ENCODE assay signal across 27 cellular contexts in genomic region chr6:170250451-170250850, GRCh38. TPM values are rescaled to one million over a fixed set of nuclear protein-coding genes. Genes with fewer than 3 reads are reported as not detected.
DNase-seq lines count a peak whose midpoint lies in the region; ATAC-seq, FAIRE-seq and TF ChIP-seq lines count a peak whose summit lies in the region.
"Had no signal": no experiment of that assay in that cellular context is flagged by ENCODE, and none has a peak within 500 bp of the region (broad histone marks: within the 10 kb centered on the region; RNA-seq: fewer than 3 reads in every experiment).

No MANE protein-coding gene starts in this region.

- no peak for TF ChIP-seq POLR2A in NB4 (IDR thresholded peaks at IDR 0.05; ENCODE audit: extremely low read depth, insufficient read length)

- no peak for FAIRE-seq in kidney (lab: Jason Lieb, UNC)
- FAIRE-seq: A204.1, D721Med, GM18507, RCC 7860 had no signal

- H3K36me3 ChIP-seq in kidney (ENCODE audit: control insufficient read depth in 1 of 2, insufficient read depth in 2 of 2, low read length in 2 of 2) (no peaks in the 10 kb centered on the region), tibial artery (no peaks in the 10 kb centered on the region)
- H3K36me3 ChIP-seq: BLaER1 had no signal

- intact Hi-C loops in kidney (cut with DNase I) (no loop called here), posterior vena cava (cut with DNase I) (loop anchor here in 1 of 2 donors (10.0 kb wide), 1 partner anchor 1476 kb away; no protein-coding TSS in a partner anchor), tibial artery (cut with DNase I; ENCODE audit: low total_unique reads) (no loop called here)
- intact Hi-C loops in activated CD4-positive, alpha-beta T cell treated with anti-CD3 and anti-CD28 coated beads for 36 hours (cut with DNase I, micrococcal nuclease), result no loop called here

- DNase-seq in Daoy (ENCODE audit: low read depth) (peak; percentile 62), NB4 (ENCODE audit: low read depth) (peak; percentile 77), kidney (peak; percentile 15), posterior vena cava (ENCODE audit: low spot score) (peak; percentile 36), tibial artery (no peak), C1 segment of cervical spinal cord (lab: John Stamatoyannopoulos, UW) (no peak)
- no peak for DNase-seq in activated naive CD4-positive, alpha-beta T cell treated with anti-CD3 and anti-CD28 coated beads, Interleukin-2, amount 10 ng/mL, durations not matched to agents 7 days and 5 days
- no peak for DNase-seq in activated CD4-positive, alpha-beta T cell treated with anti-CD3 and anti-CD28 coated beads for 36 hours
- DNase-seq: CD4-positive, alpha-beta T cell; GM23248; H7; IMR-90; KG1; MM.1S; NCI-H1092; NCI-H1436; NCI-H187; NCI-H2081 treated with DMSO at 0.1 percent for 48 hours; NCI-H2171; NCI-H345; NCI-H510A treated with DMSO at 0.1 percent for 48 hours had no signal

- CTCF ChIA-PET in activated naive CD4-positive, alpha-beta T cell treated with anti-CD3 and anti-CD28 coated beads, Interleukin-2, amount 10 ng/mL, durations not matched to agents 7 days and 5 days (lab: Charles Lee), result no interaction called here
- CTCF ChIA-PET in activated CD4-positive, alpha-beta T cell treated with anti-CD3 and anti-CD28 coated beads for 36 hours (lab: Charles Lee), result no interaction called here

- POLR2A ChIA-PET in activated CD4-positive, alpha-beta T cell treated with anti-CD3 and anti-CD28 coated beads for 36 hours (lab: Charles Lee), result no interaction called here

- H3K27me3 Mint-ChIP-seq in activated naive CD4-positive, alpha-beta T cell treated with anti-CD3 and anti-CD28 coated beads, Interleukin-2, amount 10 ng/mL, durations not matched to agents 7 days and 5 days, result no peaks in the 10 kb centered on the region
- peaks cover 4% of the 10 kb centered on the region for H3K27me3 Mint-ChIP-seq in activated CD4-positive, alpha-beta T cell treated with anti-CD3 and anti-CD28 coated beads for 36 hours
- H3K27me3 Mint-ChIP-seq: CD4-positive, alpha-beta T cell had no signal

- H3K9me3 Mint-ChIP-seq in activated naive CD4-positive, alpha-beta T cell treated with anti-CD3 and anti-CD28 coated beads, Interleukin-2, amount 10 ng/mL, durations not matched to agents 7 days and 5 days, result no peaks in the 10 kb centered on the region
- no peaks in the 10 kb centered on the region for H3K9me3 Mint-ChIP-seq in activated CD4-positive, alpha-beta T cell treated with anti-CD3 and anti-CD28 coated beads for 36 hours (ENCODE audit: low read depth)
- H3K9me3 Mint-ChIP-seq: CD4-positive, alpha-beta T cell had no signal

- no peaks in the 10 kb centered on the region for H3K9me3 ChIP-seq in kidney (ENCODE audit: control insufficient read depth in 1 of 2, low read length in 2 of 2)
- H3K9me3 ChIP-seq in tibial artery, result no peaks in the 10 kb centered on the region
- H3K9me3 ChIP-seq: BLaER1 had no signal

- H3K27ac Mint-ChIP-seq in activated naive CD4-positive, alpha-beta T cell treated with anti-CD3 and anti-CD28 coated beads, Interleukin-2, amount 10 ng/mL, durations not matched to agents 7 days and 5 days, result no peak overlapping the region
- no peak overlapping the region for H3K27ac Mint-ChIP-seq in activated CD4-positive, alpha-beta T cell treated with anti-CD3 and anti-CD28 coated beads for 36 hours
- H3K27ac Mint-ChIP-seq: CD4-positive, alpha-beta T cell had no signal

- H3K27ac ChIP-seq in kidney (ENCODE audit: low read depth in 2 of 2, low read length in 2 of 2) (no peak overlapping the region), tibial artery (no peak overlapping the region)
- H3K27ac ChIP-seq: BLaER1, GM23248 had no signal

- TF ChIP-seq CTCF in NB4 (IDR thresholded peaks at IDR 0.05; ENCODE audit: low read depth, low read length), result no peak
- TF ChIP-seq CTCF in kidney (IDR thresholded peaks at IDR 0.05; ENCODE audit: borderline replicate concordance, extremely low read depth, insufficient read depth), result no peak
- TF ChIP-seq CTCF in tibial artery (IDR thresholded peaks at IDR 0.05), result no peak

- peaks cover 0 to 52% of the 10 kb centered on the region in 2 donors for H3K27me3 ChIP-seq in tibial artery
- H3K27me3 ChIP-seq: BLaER1 had no signal

- ATAC-seq in activated CD4-positive, alpha-beta T cell treated with anti-CD3 and anti-CD28 coated beads for 36 hours, result no peak
- ATAC-seq: SK-N-SH treated with all-trans-retinoic acid at 6 μM for 48 hours had no signal

- no peak overlapping the region for H3K4me3 Mint-ChIP-seq in activated naive CD4-positive, alpha-beta T cell treated with anti-CD3 and anti-CD28 coated beads, Interleukin-2, amount 10 ng/mL, durations not matched to agents 7 days and 5 days
- no peak overlapping the region for H3K4me3 Mint-ChIP-seq in activated CD4-positive, alpha-beta T cell treated with anti-CD3 and anti-CD28 coated beads for 36 hours
- H3K4me3 Mint-ChIP-seq: CD4-positive, alpha-beta T cell had no signal

- H3K4me1 ChIP-seq in kidney (ENCODE audit: control insufficient read depth in 1 of 2, insufficient read depth in 1 of 2, low read depth in 1 of 2, low read length in 2 of 2), result peaks cover 0 to 2% of the 10 kb centered on the region in 2 donors
- peaks cover 0 to 13% (median 7%) of the 10 kb centered on the region in 4 donors for H3K4me1 ChIP-seq in tibial artery

- no peak overlapping the region for H3K9ac ChIP-seq in kidney (ENCODE audit: low read length in 2 of 2)
- H3K9ac ChIP-seq: BLaER1, GM23248 had no signal

- H3K4me1 Mint-ChIP-seq in activated naive CD4-positive, alpha-beta T cell treated with anti-CD3 and anti-CD28 coated beads, Interleukin-2, amount 10 ng/mL, durations not matched to agents 7 days and 5 days, result no peaks in the 10 kb centered on the region
- no peaks in the 10 kb centered on the region for H3K4me1 Mint-ChIP-seq in activated CD4-positive, alpha-beta T cell treated with anti-CD3 and anti-CD28 coated beads for 36 hours

- H3K4me3 ChIP-seq in NB4 (ENCODE audit: low read depth, low read length), result no peak overlapping the region
- H3K4me3 ChIP-seq in kidney (ENCODE audit: low read length in 2 of 2), result no peak overlapping the region
- no peak overlapping the region for H3K4me3 ChIP-seq in tibial artery
- H3K4me3 ChIP-seq: BLaER1, GM23248 had no signal

- no peaks in the 10 kb centered on the region for H3K36me3 Mint-ChIP-seq in activated naive CD4-positive, alpha-beta T cell treated with anti-CD3 and anti-CD28 coated beads, Interleukin-2, amount 10 ng/mL, durations not matched to agents 7 days and 5 days
- H3K36me3 Mint-ChIP-seq in activated CD4-positive, alpha-beta T cell treated with anti-CD3 and anti-CD28 coated beads for 36 hours (ENCODE audit: low read depth), result no peaks in the 10 kb centered on the region

RNA-seq across cellular contexts. Expression of gene DLL1, which starts 40.4 kb away (rescaled TPM):
- 2.8 and 4.6 TPM in 2 replicates for total RNA-seq in Daoy (2014; rRNA removed; shearing (Covaris generic))
- total RNA-seq in kidney, result 11.9 TPM
- polyA plus RNA-seq in kidney (ENCODE audit: insufficient read depth, low read depth, low replicate concordance), result 4.5 TPM
- total RNA-seq in posterior vena cava, result 10 to 100 TPM in 1 of 2 donors, 1 to 10 TPM in 1; 9.6 to 14.1 TPM
- total RNA-seq in activated CD4-positive, alpha-beta T cell treated with anti-CD3 and anti-CD28 coated beads for 36 hours, result under 1 TPM; 0.54 to 0.91 TPM

RNA-seq across cellular contexts. Expression of gene FAM120B, which starts 56.1 kb away (rescaled TPM):
- 16.4 and 21.8 TPM in 2 replicates for total RNA-seq in Daoy (2014; rRNA removed; shearing (Covaris generic))
- total RNA-seq in kidney (34.8 TPM), posterior vena cava (10 to 100 TPM; 18.7 to 25.3 TPM)
- polyA plus RNA-seq in kidney (ENCODE audit: insufficient read depth, low read depth, low replicate concordance), result 16.5 TPM
- total RNA-seq in activated CD4-positive, alpha-beta T cell treated with anti-CD3 and anti-CD28 coated beads for 36 hours, result 10 to 100 TPM; 21.9 to 26.3 TPM

Comparison
In these comparisons a context has a peak if more than half of its experiments do, and no peak if none do; other contexts are left out.
1. DNase-seq: peak in Daoy (single experiment), NB4 (single experiment), kidney (single experiment) and posterior vena cava (single experiment); none in tibial artery (0 of 2), activated naive CD4-positive, alpha-beta T cell treated with anti-CD3 and anti-CD28 coated beads, Interleukin-2, amount 10 ng/mL, durations not matched to agents 7 days and 5 days (single experiment), C1 segment of cervical spinal cord (0 of 14) and activated CD4-positive, alpha-beta T cell treated with anti-CD3 and anti-CD28 coated beads for 36 hours (single experiment).